22 cellular contexts compared by ENCODE assay signal in genomic region chr14:98579140-98579539, GRCh38.
"Had no signal": no experiment of that assay in that cellular context is flagged by ENCODE, and none has a peak within 500 bp of the region (broad histone marks: within the 10 kb centered on the region; RNA-seq: fewer than 3 reads in every experiment).

No MANE protein-coding gene starts in this region.

- H3K4me3 Mint-ChIP-seq: dendritic cell treated with granulocyte-macrophage colony-stimulating factor and Interleukin-4, amounts not matched to agents 40 ng/mL and 50 ng/mL, for 4 days; endodermal cell; naive thymus-derived CD8-positive, alpha-beta T cell; nephron progenitor cell; stimulated activated effector memory CD8-positive, alpha-beta T cell treated with anti-CD3 and anti-CD28 coated beads, Interleukin-12 subunit alpha, Interleukin-12 subunit beta, amount 100 ng/mL, for 72 hours had no signal

- H3K9me3 Mint-ChIP-seq: endodermal cell; nephron progenitor cell; stimulated activated effector memory CD8-positive, alpha-beta T cell treated with anti-CD3 and anti-CD28 coated beads, Interleukin-12 subunit alpha, Interleukin-12 subunit beta, amount 100 ng/mL, for 72 hours had no signal

- H3K4me3 ChIP-seq: colonic mucosa, gastrocnemius medialis, left lung, prostate gland, sigmoid colon, stomach, thyroid gland, vagina had no signal

- H3K4me1 ChIP-seq: colonic mucosa, gastrocnemius medialis, left lung, prostate gland, sigmoid colon, stomach, thyroid gland, vagina had no signal

- H3K27ac ChIP-seq: colonic mucosa, gastrocnemius medialis, left lung, prostate gland, sigmoid colon, stomach, thyroid gland, vagina had no signal

- H3K27me3 Mint-ChIP-seq: dendritic cell treated with granulocyte-macrophage colony-stimulating factor and Interleukin-4, amounts not matched to agents 40 ng/mL and 50 ng/mL, for 4 days had no signal

- H3K27ac Mint-ChIP-seq: dendritic cell treated with granulocyte-macrophage colony-stimulating factor and Interleukin-4, amounts not matched to agents 40 ng/mL and 50 ng/mL, for 4 days; endodermal cell; naive thymus-derived CD8-positive, alpha-beta T cell; nephron progenitor cell; stimulated activated effector memory CD8-positive, alpha-beta T cell treated with anti-CD3 and anti-CD28 coated beads, Interleukin-12 subunit alpha, Interleukin-12 subunit beta, amount 100 ng/mL, for 72 hours had no signal

- H3K27me3 ChIP-seq: colonic mucosa, gastrocnemius medialis, left lung, sigmoid colon, thyroid gland, vagina had no signal

- DNase-seq: colonic mucosa; effector CD8-positive, alpha-beta T cell; endodermal cell; erythroblast; gastrocnemius medialis; head of caudate nucleus; left cardiac atrium; left lung; naive thymus-derived CD8-positive, alpha-beta T cell; nephron progenitor cell; nucleus accumbens; right cardiac atrium; sigmoid colon; stimulated activated CD4-positive, alpha-beta T cell treated with anti-CD3 and anti-CD28 coated beads, Interleukin-2, amount 100 ng/mL, for 24 hours; stimulated activated CD4-positive, alpha-beta T cell treated with anti-CD3 and anti-CD28 coated beads, Interleukin-4, amount 100 ng/mL, for 24 hours; stimulated activated naive CD4-positive, alpha-beta T cell treated with Interleukin-2 at 50 U/mL for 16 hours; stomach; thyroid gland had no signal

- H3K9me3 ChIP-seq: colonic mucosa, gastrocnemius medialis, left lung, prostate gland, sigmoid colon, stomach, thyroid gland, vagina had no signal

- H3K4me1 Mint-ChIP-seq: endodermal cell; nephron progenitor cell; stimulated activated effector memory CD8-positive, alpha-beta T cell treated with anti-CD3 and anti-CD28 coated beads, Interleukin-12 subunit alpha, Interleukin-12 subunit beta, amount 100 ng/mL, for 72 hours had no signal

- H3K36me3 ChIP-seq: colonic mucosa, gastrocnemius medialis, left lung, prostate gland, sigmoid colon, stomach, thyroid gland, vagina had no signal

- ATAC-seq: gastrocnemius medialis; left cardiac atrium; left lung; naive thymus-derived CD8-positive, alpha-beta T cell; right cardiac atrium; stimulated activated effector memory CD8-positive, alpha-beta T cell treated with anti-CD3 and anti-CD28 coated beads, Interleukin-12 subunit alpha, Interleukin-12 subunit beta, amount 100 ng/mL, for 72 hours had no signal

- H3K36me3 Mint-ChIP-seq: naive thymus-derived CD8-positive, alpha-beta T cell; stimulated activated effector memory CD8-positive, alpha-beta T cell treated with anti-CD3 and anti-CD28 coated beads, Interleukin-12 subunit alpha, Interleukin-12 subunit beta, amount 100 ng/mL, for 72 hours had no signal
